8 cellular contexts compared by ENCODE assay signal in the genomic region with DNA sequence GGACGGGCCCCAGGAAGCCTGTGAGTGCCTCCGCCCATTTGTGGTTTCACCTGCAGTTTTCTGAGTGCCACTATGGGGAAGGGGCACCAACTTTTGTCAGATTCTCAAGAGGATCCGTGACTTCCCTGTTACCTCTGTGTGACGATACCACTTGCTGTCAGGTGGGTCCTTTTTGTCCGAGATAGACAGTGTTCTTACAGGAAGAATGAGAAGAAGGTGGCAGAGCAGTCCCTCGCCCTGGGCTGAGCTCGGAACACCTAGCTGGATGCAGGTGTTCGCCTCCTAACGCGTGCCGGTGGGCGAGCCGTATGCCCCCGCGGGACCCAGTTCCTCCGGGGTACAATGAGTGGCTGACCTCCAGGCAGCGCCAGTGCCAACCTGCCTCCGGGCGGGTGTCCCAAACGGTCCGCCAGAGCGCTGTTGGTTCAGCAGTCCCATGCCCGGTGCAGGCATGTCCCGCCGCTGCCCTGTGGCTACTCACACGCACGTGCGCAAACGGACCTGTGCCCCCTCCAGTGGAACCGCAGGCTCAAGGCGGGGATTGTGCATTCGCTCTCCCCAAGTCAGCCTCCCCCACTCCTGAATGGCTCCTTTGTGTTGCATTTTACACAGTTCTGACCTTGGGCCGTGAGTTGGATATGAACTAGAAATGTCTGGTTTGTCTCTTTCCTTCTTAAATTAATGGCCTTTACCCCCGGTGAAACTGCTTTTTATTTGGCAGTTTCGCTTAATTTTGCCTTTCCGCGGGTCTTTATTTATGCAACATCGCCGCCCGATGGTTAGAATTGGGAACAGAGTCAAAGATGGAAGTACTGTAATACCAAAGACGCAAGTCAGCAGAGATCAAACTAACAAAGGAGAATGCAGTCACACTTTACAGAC. TPM values are rescaled to one million over a fixed set of nuclear protein-coding genes. Genes with fewer than 3 reads are reported as not detected.
A peak's percentile ranks its signal among the peaks of the same experiment; 100 is the strongest.
DNase-seq lines count a peak whose midpoint lies in the region; ATAC-seq, FAIRE-seq and TF ChIP-seq lines count a peak whose summit lies in the region.

No MANE protein-coding gene starts in this region.

- TF ChIP-seq CTCF in esophagus squamous epithelium (IDR thresholded peaks at IDR 0.05) = peak; percentile 70 to 96 (median 84)

- H3K4me3 ChIP-seq in esophagus squamous epithelium (peak overlapping the region; percentile 40 to 67 (median 56)), muscle layer of duodenum (ENCODE audit: low read depth in 1 of 2, low read length in 2 of 2) (peak overlapping the region; percentile 70 to 75)

- intact Hi-C loops in esophagus squamous epithelium (cut with DNase I) = loop anchor here (2.0 to 5.0 kb wide), 2 partner anchors 184 to 362 kb away; no protein-coding TSS in a partner anchor

- H3K27ac Mint-ChIP-seq in activated T-cell treated with anti-CD3 and anti-CD28 coated beads, Interleukin-2, amount 50 U/mL, for 72 hours = peak overlapping the region; percentile 43

- ATAC-seq in activated T-cell treated with anti-CD3 and anti-CD28 coated beads, Interleukin-2, amount 50 U/mL, for 72 hours (replicated peaks in 1 of 2) = peak; percentile 9 to 11
- ATAC-seq in HG02885 (IDR thresholded peaks at IDR 0.05; ENCODE audit: poor library complexity, unreplicated experiment) = no peak

- TF ChIP-seq POLR2A in esophagus squamous epithelium (IDR thresholded peaks at IDR 0.05) = no peak

- DNase-seq in GM04504 (ENCODE audit: low read depth) = peak; percentile 59
- peak; percentile 51 for DNase-seq in RCC 7860 (ENCODE audit: low spot score)
- peak; percentile 71 to 72 for DNase-seq in activated T-cell treated with anti-CD3 and anti-CD28 coated beads, Interleukin-2, amount 50 U/mL, for 72 hours
- DNase-seq in esophagus squamous epithelium (lab: John Stamatoyannopoulos, UW) = peak; percentile 19
- DNase-seq in stimulated activated CD8-positive, alpha-beta memory T cell treated with anti-CD3 and anti-CD28 coated beads, Interleukin-7, amount 100 ng/mL, for 48 hours (ENCODE audit: extremely low read depth in 1 of 2, low read depth in 1 of 2) = peak; percentile 34 to 49

- no peaks in the 10 kb centered on the region for H3K36me3 ChIP-seq in esophagus squamous epithelium
- H3K36me3 ChIP-seq in muscle layer of duodenum (ENCODE audit: control insufficient read depth in 1 of 2, insufficient read depth in 2 of 2, low read length in 2 of 2) = no peaks in the 10 kb centered on the region

- H3K27me3 ChIP-seq in esophagus squamous epithelium (peaks cover 0 to 69% (median 2%) of the 10 kb centered on the region in 4 donors), muscle layer of duodenum (ENCODE audit: low read depth, low read length) (peaks cover 4% of the 10 kb centered on the region)

- FAIRE-seq in RCC 7860 (lab: Jason Lieb, UNC) = peak; percentile 33

- peaks cover 27% of the 10 kb centered on the region for H3K4me1 Mint-ChIP-seq in activated T-cell treated with anti-CD3 and anti-CD28 coated beads, Interleukin-2, amount 50 U/mL, for 72 hours (ENCODE audit: low read depth)

- H3K9me3 ChIP-seq in esophagus squamous epithelium (no peaks in the 10 kb centered on the region), muscle layer of duodenum (ENCODE audit: control insufficient read depth in 1 of 2, low read length in 2 of 2) (no peaks in the 10 kb centered on the region)

- no peaks in the 10 kb centered on the region for H3K36me3 Mint-ChIP-seq in activated T-cell treated with anti-CD3 and anti-CD28 coated beads, Interleukin-2, amount 50 U/mL, for 72 hours (ENCODE audit: insufficient read depth in 2 of 2)

- peak overlapping the region; percentile 92 to 94 for H3K4me3 Mint-ChIP-seq in activated T-cell treated with anti-CD3 and anti-CD28 coated beads, Interleukin-2, amount 50 U/mL, for 72 hours

- H3K4me1 ChIP-seq in esophagus squamous epithelium (peaks cover 22 to 43% (median 29%) of the 10 kb centered on the region in 3 donors), muscle layer of duodenum (ENCODE audit: control insufficient read depth in 1 of 2, insufficient read depth in 2 of 2, low read length in 2 of 2) (peaks cover 9 to 30% of the 10 kb centered on the region in 2 donors)

- H3K9me3 Mint-ChIP-seq in activated T-cell treated with anti-CD3 and anti-CD28 coated beads, Interleukin-2, amount 50 U/mL, for 72 hours = no peaks in the 10 kb centered on the region

- 0 to 1% methylated on average over 18 to 24 of the region's 41 CpGs for WGBS in esophagus squamous epithelium, 2 donors

- no peak for TF ChIP-seq EP300 in Ishikawa (IDR thresholded peaks at IDR 0.05; ENCODE audit: borderline replicate concordance)

- H3K27ac ChIP-seq in esophagus squamous epithelium (peak overlapping the region; percentile 51 to 85 (median 74)), muscle layer of duodenum (ENCODE audit: low read length) (peak overlapping the region; percentile 20)

- TF ChIP-seq RAD21 in Ishikawa (IDR thresholded peaks at IDR 0.05; ENCODE audit: low read depth) = peak; percentile 94

- peaks cover 55% of the 10 kb centered on the region for H3K27me3 Mint-ChIP-seq in activated T-cell treated with anti-CD3 and anti-CD28 coated beads, Interleukin-2, amount 50 U/mL, for 72 hours (ENCODE audit: low read depth)

TF ChIP-seq in Ishikawa, 13 proteins besides CTCF, POLR2A, EP300 and RAD21:
- no peak for TF ChIP-seq CREB1 (IDR thresholded peaks at IDR 0.05; ENCODE audit: low read depth)
- TF ChIP-seq, protein P1, sequence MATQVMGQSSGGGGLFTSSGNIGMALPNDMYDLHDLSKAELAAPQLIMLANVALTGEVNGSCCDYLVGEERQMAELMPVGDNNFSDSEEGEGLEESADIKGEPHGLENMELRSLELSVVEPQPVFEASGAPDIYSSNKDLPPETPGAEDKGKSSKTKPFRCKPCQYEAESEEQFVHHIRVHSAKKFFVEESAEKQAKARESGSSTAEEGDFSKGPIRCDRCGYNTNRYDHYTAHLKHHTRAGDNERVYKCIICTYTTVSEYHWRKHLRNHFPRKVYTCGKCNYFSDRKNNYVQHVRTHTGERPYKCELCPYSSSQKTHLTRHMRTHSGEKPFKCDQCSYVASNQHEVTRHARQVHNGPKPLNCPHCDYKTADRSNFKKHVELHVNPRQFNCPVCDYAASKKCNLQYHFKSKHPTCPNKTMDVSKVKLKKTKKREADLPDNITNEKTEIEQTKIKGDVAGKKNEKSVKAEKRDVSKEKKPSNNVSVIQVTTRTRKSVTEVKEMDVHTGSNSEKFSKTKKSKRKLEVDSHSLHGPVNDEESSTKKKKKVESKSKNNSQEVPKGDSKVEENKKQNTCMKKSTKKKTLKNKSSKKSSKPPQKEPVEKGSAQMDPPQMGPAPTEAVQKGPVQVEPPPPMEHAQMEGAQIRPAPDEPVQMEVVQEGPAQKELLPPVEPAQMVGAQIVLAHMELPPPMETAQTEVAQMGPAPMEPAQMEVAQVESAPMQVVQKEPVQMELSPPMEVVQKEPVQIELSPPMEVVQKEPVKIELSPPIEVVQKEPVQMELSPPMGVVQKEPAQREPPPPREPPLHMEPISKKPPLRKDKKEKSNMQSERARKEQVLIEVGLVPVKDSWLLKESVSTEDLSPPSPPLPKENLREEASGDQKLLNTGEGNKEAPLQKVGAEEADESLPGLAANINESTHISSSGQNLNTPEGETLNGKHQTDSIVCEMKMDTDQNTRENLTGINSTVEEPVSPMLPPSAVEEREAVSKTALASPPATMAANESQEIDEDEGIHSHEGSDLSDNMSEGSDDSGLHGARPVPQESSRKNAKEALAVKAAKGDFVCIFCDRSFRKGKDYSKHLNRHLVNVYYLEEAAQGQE (IDR thresholded peaks at IDR 0.05; ENCODE audit: low read depth) = no peak
- TF ChIP-seq NFIC (IDR thresholded peaks at IDR 0.05) = no peak
- TF ChIP-seq TCF12 (IDR thresholded peaks at IDR 0.05; ENCODE audit: low read depth) = 0 out of 2 replicates have a peak, but pooled peaks have one; percentile 0
- peak; percentile 38; the same call in 1 of the 2 replicates for TF ChIP-seq FOXM1 (IDR thresholded peaks at IDR 0.05; ENCODE audit: borderline replicate concordance, low read depth)
- TF ChIP-seq, protein P2, sequence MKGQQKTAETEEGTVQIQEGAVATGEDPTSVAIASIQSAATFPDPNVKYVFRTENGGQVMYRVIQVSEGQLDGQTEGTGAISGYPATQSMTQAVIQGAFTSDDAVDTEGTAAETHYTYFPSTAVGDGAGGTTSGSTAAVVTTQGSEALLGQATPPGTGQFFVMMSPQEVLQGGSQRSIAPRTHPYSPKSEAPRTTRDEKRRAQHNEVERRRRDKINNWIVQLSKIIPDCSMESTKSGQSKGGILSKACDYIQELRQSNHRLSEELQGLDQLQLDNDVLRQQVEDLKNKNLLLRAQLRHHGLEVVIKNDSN (IDR thresholded peaks at IDR 0.05) = no peak
- no peak for TF ChIP-seq EGR1 (IDR thresholded peaks at IDR 0.05)
- no peak for TF ChIP-seq YY1 (IDR thresholded peaks at IDR 0.05; ENCODE audit: low read depth)
- 0 out of 2 replicates have a peak, but pooled peaks have one; percentile 29 for TF ChIP-seq TAF1 (IDR thresholded peaks at IDR 0.05; ENCODE audit: low read depth)
- no peak for TF ChIP-seq CEBPB (IDR thresholded peaks at IDR 0.05)
- no peak for TF ChIP-seq ZBTB7A (IDR thresholded peaks at IDR 0.05; ENCODE audit: low read depth)
- no peak for TF ChIP-seq TEAD4 (IDR thresholded peaks at IDR 0.05)
- TF ChIP-seq, protein P3, sequence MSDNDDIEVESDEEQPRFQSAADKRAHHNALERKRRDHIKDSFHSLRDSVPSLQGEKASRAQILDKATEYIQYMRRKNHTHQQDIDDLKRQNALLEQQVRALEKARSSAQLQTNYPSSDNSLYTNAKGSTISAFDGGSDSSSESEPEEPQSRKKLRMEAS (IDR thresholded peaks at IDR 0.05) = peak; percentile 91

RNA-seq across cellular contexts. Expression of a gene that starts 1.1 kb away (rescaled TPM):
- 1 to 10 TPM; 2.2 to 5.6 TPM for total RNA-seq in activated T-cell treated with anti-CD3 and anti-CD28 coated beads, Interleukin-2, amount 50 U/mL, for 72 hours
- 1 to 10 TPM in 3 of 4 donors, under 1 TPM in 1; 0.79 to 4.1 (median 3.7) TPM for total RNA-seq in esophagus squamous epithelium

Comparison
In these comparisons a context has a peak if more than half of its experiments do, and no peak if none do; other contexts are left out.
1. DNase-seq: peak in every context shown above with its lines; median percentile 72 in activated T-cell treated with anti-CD3 and anti-CD28 coated beads, Interleukin-2, amount 50 U/mL, for 72 hours; 59 in GM04504; 51 in RCC 7860; 42 in stimulated activated CD8-positive, alpha-beta memory T cell treated with anti-CD3 and anti-CD28 coated beads, Interleukin-7, amount 100 ng/mL, for 48 hours; 19 in esophagus squamous epithelium.